Comparison of ENCODE assay signal across 15 cellular contexts in genomic region chrX:40130207-40130606, GRCh38. TPM values are rescaled to one million over a fixed set of nuclear protein-coding genes. Genes with fewer than 3 reads are reported as not detected.
DNase-seq lines count a peak whose midpoint lies in the region; ATAC-seq and TF ChIP-seq lines count a peak whose summit lies in the region.
"Had no signal": no experiment of that assay in that cellular context is flagged by ENCODE, and none has a peak within 500 bp of the region (broad histone marks: within the 10 kb centered on the region; RNA-seq: fewer than 3 reads in every experiment).

No MANE protein-coding gene starts in this region.

- in situ Hi-C loops in HAP-1 (cut with MboI; ENCODE audit: low sequenced_read_pairs), result no loop called here

- CTCF ChIA-PET in activated CD8-positive, alpha-beta memory T cell treated with anti-CD3 and anti-CD28 coated beads, Interleukin-2, amount 10 ng/mL, durations not matched to agents 7 days and 5 days (lab: Charles Lee), result interaction anchor here (0.6 kb wide), 1 partner anchor 79 kb away, joined by 3 read pairs; no protein-coding TSS in a partner anchor

- H3K27me3 ChIP-seq in MG63 (no peaks in the 10 kb centered on the region), HAP-1 (ENCODE audit: low read depth) (no peaks in the 10 kb centered on the region)

- DNase-seq in AG20443 (ENCODE audit: low spot score) (peak; percentile 60), MG63 (peak; percentile 87), mucosa of descending colon (no peak), HAP-1 (ENCODE audit: low spot score in 2 of 2) (no peak), NCI-H187 (lab: John Stamatoyannopoulos, UW) (no peak), T-helper 9 cell (no peak)
- DNase-seq in central memory CD8-positive, alpha-beta T cell (ENCODE audit: low spot score in 2 of 2), result no peak
- DNase-seq in activated CD8-positive, alpha-beta memory T cell treated with anti-CD3 and anti-CD28 coated beads, Interleukin-2, amount 10 ng/mL, durations not matched to agents 7 days and 5 days, result no peak
- DNase-seq: activated CD4-positive, CD25-positive, alpha-beta regulatory T cell; amniotic stem cell; effector memory CD4-positive, alpha-beta T cell; NK-92 treated with Interleukin-12 subunit alpha and Interleukin-12 subunit beta, amount 100 ng/mL, for 24 hours; stimulated activated CD4-positive, alpha-beta T cell treated with anti-CD3 and anti-CD28 coated beads, Interleukin-2, amount 100 ng/mL, for 24 hours had no signal

- intact Hi-C loops in mucosa of descending colon (cut with DNase I, micrococcal nuclease), result no loop called here

- H3K4me1 Mint-ChIP-seq in central memory CD8-positive, alpha-beta T cell, result peaks cover 5% of the 10 kb centered on the region
- peaks cover 8% of the 10 kb centered on the region for H3K4me1 Mint-ChIP-seq in activated CD8-positive, alpha-beta memory T cell treated with anti-CD3 and anti-CD28 coated beads, Interleukin-2, amount 10 ng/mL, durations not matched to agents 7 days and 5 days

- no peak overlapping the region for H3K4me3 Mint-ChIP-seq in central memory CD8-positive, alpha-beta T cell
- no peak overlapping the region for H3K4me3 Mint-ChIP-seq in activated CD8-positive, alpha-beta memory T cell treated with anti-CD3 and anti-CD28 coated beads, Interleukin-2, amount 10 ng/mL, durations not matched to agents 7 days and 5 days
- H3K4me3 Mint-ChIP-seq: memory B cell had no signal

- H3K9me3 ChIP-seq in MG63, result no peaks in the 10 kb centered on the region
- no peaks in the 10 kb centered on the region for H3K9me3 ChIP-seq in mucosa of descending colon
- H3K9me3 ChIP-seq in HAP-1, result no peaks in the 10 kb centered on the region

- peak overlapping the region; percentile 41 for H3K27ac Mint-ChIP-seq in central memory CD8-positive, alpha-beta T cell (ENCODE audit: low read depth)
- no peak overlapping the region for H3K27ac Mint-ChIP-seq in activated CD8-positive, alpha-beta memory T cell treated with anti-CD3 and anti-CD28 coated beads, Interleukin-2, amount 10 ng/mL, durations not matched to agents 7 days and 5 days
- H3K27ac Mint-ChIP-seq: memory B cell had no signal

- TF ChIP-seq CTCF in mucosa of descending colon (IDR thresholded peaks at IDR 0.05), result no peak

- no peaks in the 10 kb centered on the region for H3K36me3 Mint-ChIP-seq in central memory CD8-positive, alpha-beta T cell (ENCODE audit: insufficient read depth)
- peaks cover 2% of the 10 kb centered on the region for H3K36me3 Mint-ChIP-seq in activated CD8-positive, alpha-beta memory T cell treated with anti-CD3 and anti-CD28 coated beads, Interleukin-2, amount 10 ng/mL, durations not matched to agents 7 days and 5 days

- H3K4me3 ChIP-seq in MG63 (no peak overlapping the region), mucosa of descending colon (no peak overlapping the region), HAP-1 (no peak overlapping the region)

- H3K27me3 Mint-ChIP-seq in central memory CD8-positive, alpha-beta T cell, result no peaks in the 10 kb centered on the region
- H3K27me3 Mint-ChIP-seq in activated CD8-positive, alpha-beta memory T cell treated with anti-CD3 and anti-CD28 coated beads, Interleukin-2, amount 10 ng/mL, durations not matched to agents 7 days and 5 days, result no peaks in the 10 kb centered on the region
- H3K27me3 Mint-ChIP-seq: memory B cell had no signal

- H3K9me3 Mint-ChIP-seq in central memory CD8-positive, alpha-beta T cell, result no peaks in the 10 kb centered on the region
- no peaks in the 10 kb centered on the region for H3K9me3 Mint-ChIP-seq in activated CD8-positive, alpha-beta memory T cell treated with anti-CD3 and anti-CD28 coated beads, Interleukin-2, amount 10 ng/mL, durations not matched to agents 7 days and 5 days (ENCODE audit: low read depth)
- H3K9me3 Mint-ChIP-seq: memory B cell had no signal

- no peak for ATAC-seq in central memory CD8-positive, alpha-beta T cell (replicated peaks; ENCODE audit: extremely low read depth, poor library complexity, severe bottlenecking)
- ATAC-seq in mucosa of descending colon, result peak; percentile 9
- no peak for ATAC-seq in activated CD8-positive, alpha-beta memory T cell treated with anti-CD3 and anti-CD28 coated beads, Interleukin-2, amount 10 ng/mL, durations not matched to agents 7 days and 5 days

- no peaks in the 10 kb centered on the region for H3K4me1 ChIP-seq in mucosa of descending colon (ENCODE audit: low read depth)
- no peaks in the 10 kb centered on the region for H3K4me1 ChIP-seq in HAP-1
- H3K4me1 ChIP-seq: parathyroid adenoma had no signal

- H3K36me3 ChIP-seq in MG63 (no peaks in the 10 kb centered on the region), mucosa of descending colon (ENCODE audit: low read depth) (no peaks in the 10 kb centered on the region), HAP-1 (replicated peaks) (peaks cover 5% of the 10 kb centered on the region; the same call in 1 of the 2 replicates)

RNA-seq across cellular contexts. Expression of gene BCOR, which starts 32.4 kb away (rescaled TPM):
- total RNA-seq in MG63 (2014; rRNA removed; shearing (Covaris generic); ENCODE audit: low replicate concordance), result 13.4 and 15.0 TPM in 2 replicates
- total RNA-seq in mucosa of descending colon, result 10 to 100 TPM; 18.7 to 26.3 (median 23.6) TPM
- total RNA-seq in activated CD8-positive, alpha-beta memory T cell treated with anti-CD3 and anti-CD28 coated beads, Interleukin-2, amount 10 ng/mL, durations not matched to agents 7 days and 5 days, result 10 to 100 TPM; 43.9 to 58.0 TPM

Comparison
In these comparisons a context has a peak if more than half of its experiments do, and no peak if none do; other contexts are left out.
1. DNase-seq: peak in AG20443 (single experiment) and MG63 (single experiment); none in central memory CD8-positive, alpha-beta T cell (0 of 2), mucosa of descending colon (0 of 3), activated CD8-positive, alpha-beta memory T cell treated with anti-CD3 and anti-CD28 coated beads, Interleukin-2, amount 10 ng/mL, durations not matched to agents 7 days and 5 days (single experiment), HAP-1 (0 of 2), NCI-H187 (0 of 2) and T-helper 9 cell (single experiment).